In genomic region chr12:8644345-8645248, GRCh38 we compare ENCODE assay signal across 10 cellular contexts. TPM values are rescaled to one million over a fixed set of nuclear protein-coding genes. Genes with fewer than 3 reads are reported as not detected.
DNase-seq lines count a peak whose midpoint lies in the region; ATAC-seq and FAIRE-seq lines count a peak whose summit lies in the region.
"Had no signal": no experiment of that assay in that cellular context is flagged by ENCODE, and none has a peak within 500 bp of the region (broad histone marks: within the 10 kb centered on the region; RNA-seq: fewer than 3 reads in every experiment).

No MANE protein-coding gene starts in this region.

- DNase-seq in GM19239 (ENCODE audit: insufficient read length, low spot score): peak; percentile 24
- peak; percentile 66 for DNase-seq in T-helper 2 cell treated with Interferon-gamma antibody and Interleukin-4, amounts not matched to agents 5 μg/mL and 100 μg/mL, for 36 hours (ENCODE audit: low spot score)
- DNase-seq in immature natural killer cell: peak in 2 of 3 donors; percentile 5 to 13
- no peak for DNase-seq in NCI-H2227 (lab: John Stamatoyannopoulos, UW; ENCODE audit: unreplicated experiment)
- no peak for DNase-seq in GOT3 (lab: John Stamatoyannopoulos, UW)
- no peak for DNase-seq in COR-L47 (lab: John Stamatoyannopoulos, UW)
- no peak for DNase-seq in C1 segment of cervical spinal cord (lab: John Stamatoyannopoulos, UW)
- DNase-seq: left cardiac atrium had no signal

- peaks cover 37% of the 10 kb centered on the region for H3K4me1 Mint-ChIP-seq in T-helper 2 cell treated with Interferon-gamma antibody and Interleukin-4, amounts not matched to agents 5 μg/mL and 100 μg/mL, for 36 hours (ENCODE audit: low read depth)
- H3K4me1 Mint-ChIP-seq in immature natural killer cell: peaks cover 19 to 29% of the 10 kb centered on the region in 2 donors

- ATAC-seq in HG02981 (IDR thresholded peaks at IDR 0.05; ENCODE audit: unreplicated experiment): peak; percentile 65
- ATAC-seq: Panc1 had no signal

- peak; percentile 100 for FAIRE-seq in GM19239 (lab: Jason Lieb, UNC)

- H3K36me3 Mint-ChIP-seq in T-helper 2 cell treated with Interferon-gamma antibody and Interleukin-4, amounts not matched to agents 5 μg/mL and 100 μg/mL, for 36 hours (ENCODE audit: low read depth): no peaks in the 10 kb centered on the region
- H3K36me3 Mint-ChIP-seq in immature natural killer cell: no peaks in the 10 kb centered on the region

- no peaks in the 10 kb centered on the region for H3K9me3 Mint-ChIP-seq in T-helper 2 cell treated with Interferon-gamma antibody and Interleukin-4, amounts not matched to agents 5 μg/mL and 100 μg/mL, for 36 hours
- no peaks in the 10 kb centered on the region for H3K9me3 Mint-ChIP-seq in immature natural killer cell

- peaks cover 53% of the 10 kb centered on the region for H3K27me3 Mint-ChIP-seq in T-helper 2 cell treated with Interferon-gamma antibody and Interleukin-4, amounts not matched to agents 5 μg/mL and 100 μg/mL, for 36 hours (ENCODE audit: low read depth)
- H3K27me3 Mint-ChIP-seq in immature natural killer cell (ENCODE audit: low read depth in 3 of 3): no peaks in the 10 kb centered on the region

- H3K4me3 Mint-ChIP-seq in T-helper 2 cell treated with Interferon-gamma antibody and Interleukin-4, amounts not matched to agents 5 μg/mL and 100 μg/mL, for 36 hours: peak overlapping the region; percentile 74
- H3K4me3 Mint-ChIP-seq in immature natural killer cell: peak overlapping the region; percentile 39 to 76 (median 58)

- peak overlapping the region; percentile 81 for H3K27ac Mint-ChIP-seq in T-helper 2 cell treated with Interferon-gamma antibody and Interleukin-4, amounts not matched to agents 5 μg/mL and 100 μg/mL, for 36 hours
- peak overlapping the region; percentile 9 to 81 (median 70) for H3K27ac Mint-ChIP-seq in immature natural killer cell

RNA-seq across cellular contexts. Expression of gene MFAP5, which starts 18.0 kb away (rescaled TPM):
- not detected for polyA plus RNA-seq in immature natural killer cell

RNA-seq across cellular contexts. Expression of gene AICDA, which starts 31.9 kb away (rescaled TPM):
- polyA plus RNA-seq in immature natural killer cell: not detected

RNA-seq across cellular contexts. Expression of gene RIMKLB, which starts 53.2 kb away (rescaled TPM):
- 1 to 10 TPM in 2 of 3 donors, under 1 TPM in 1; 0.13 to 4.1 (median 1.6) TPM for polyA plus RNA-seq in immature natural killer cell

Comparison
In these comparisons a context has a peak if more than half of its experiments do, and no peak if none do; other contexts are left out.
1. DNase-seq: peak in GM19239 (single experiment), T-helper 2 cell treated with Interferon-gamma antibody and Interleukin-4, amounts not matched to agents 5 μg/mL and 100 μg/mL, for 36 hours (single experiment) and immature natural killer cell (2 of 3); none in NCI-H2227 (single experiment), GOT3 (single experiment), COR-L47 (single experiment) and C1 segment of cervical spinal cord (0 of 14).